Comparison of ENCODE assay signal across 10 cellular contexts in genomic region chr5:38468978-38469706, GRCh38.
DNase-seq lines count a peak whose midpoint lies in the region; ATAC-seq and TF ChIP-seq lines count a peak whose summit lies in the region.
"Had no signal": no experiment of that assay in that cellular context is flagged by ENCODE, and none has a peak within 500 bp of the region (broad histone marks: within the 10 kb centered on the region; RNA-seq: fewer than 3 reads in every experiment).

No MANE protein-coding gene starts in this region.

- H3K4me1 Mint-ChIP-seq in Calu3 (ENCODE audit: low read depth, unreplicated experiment) = no peaks in the 10 kb centered on the region
- no peaks in the 10 kb centered on the region for H3K4me1 Mint-ChIP-seq in CD4-positive, alpha-beta T cell (ENCODE audit: low read depth)

- 53% methylated on average over 18 of the region's 18 CpGs for WGBS in esophagus muscularis mucosa
- WGBS in suprapubic skin = 61% methylated on average over 18 of the region's 18 CpGs

- no peaks in the 10 kb centered on the region for H3K9me3 Mint-ChIP-seq in Calu3 (ENCODE audit: low read depth, unreplicated experiment)
- H3K9me3 Mint-ChIP-seq in CD4-positive, alpha-beta T cell = no peaks in the 10 kb centered on the region
- H3K9me3 Mint-ChIP-seq: activated T-cell treated with anti-CD3 and anti-CD28 coated beads, Interleukin-2, amount 50 U/mL, for 72 hours had no signal

- TF ChIP-seq CTCF in RWPE1 (conservative IDR thresholded peaks at IDR 0.05; ENCODE audit: low read depth) = no peak
- TF ChIP-seq CTCF in esophagus muscularis mucosa (IDR thresholded peaks at IDR 0.05) = no peak
- no peak for TF ChIP-seq CTCF in mucosa of descending colon (IDR thresholded peaks at IDR 0.05)
- no peak for TF ChIP-seq CTCF in suprapubic skin (IDR thresholded peaks at IDR 0.05)
- TF ChIP-seq CTCF in Calu3 (IDR thresholded peaks at IDR 0.05; ENCODE audit: unreplicated experiment) = no peak
- TF ChIP-seq CTCF in A673 (conservative IDR thresholded peaks at IDR 0.05; ENCODE audit: low read depth, low read length) = no peak
- no peak for TF ChIP-seq CTCF in CD4-positive, alpha-beta T cell (IDR thresholded peaks at IDR 0.05)

- H3K27me3 ChIP-seq in esophagus muscularis mucosa (no peaks in the 10 kb centered on the region), suprapubic skin (no peaks in the 10 kb centered on the region), A673 (replicated peaks; ENCODE audit: insufficient read depth, low read depth, low read length, poor library complexity) (no peaks in the 10 kb centered on the region)
- peaks cover 18% of the 10 kb centered on the region for H3K27me3 ChIP-seq in CD4-positive, alpha-beta T cell (ENCODE audit: control insufficient read depth, insufficient read depth, low read length)

- H3K4me3 Mint-ChIP-seq in Calu3 (ENCODE audit: low read depth, unreplicated experiment) = no peak overlapping the region
- no peak overlapping the region for H3K4me3 Mint-ChIP-seq in CD4-positive, alpha-beta T cell
- H3K4me3 Mint-ChIP-seq: activated T-cell treated with anti-CD3 and anti-CD28 coated beads, Interleukin-2, amount 50 U/mL, for 72 hours had no signal

- BruUV-seq in Calu3 (replicated peaks; lab: Mats Ljungman, UMichigan) = no TSS peak
- no TSS peak for BruUV-seq in A673 (replicated peaks; lab: Mats Ljungman, UMichigan)

- TF ChIP-seq EP300 in esophagus muscularis mucosa (IDR thresholded peaks at IDR 0.05) (peak; percentile 86), suprapubic skin (IDR thresholded peaks at IDR 0.05) (peak; percentile 55)

- peak overlapping the region; percentile 10 to 29 (median 18) for H3K4me3 ChIP-seq in esophagus muscularis mucosa
- H3K4me3 ChIP-seq in mucosa of descending colon = no peak overlapping the region
- H3K4me3 ChIP-seq in suprapubic skin = no peak overlapping the region
- no peak overlapping the region for H3K4me3 ChIP-seq in A673 (ENCODE audit: low read depth, low read length, poor library complexity, severe bottlenecking)

- no peaks in the 10 kb centered on the region for H3K36me3 Mint-ChIP-seq in Calu3 (ENCODE audit: insufficient read depth, unreplicated experiment)
- no peaks in the 10 kb centered on the region for H3K36me3 Mint-ChIP-seq in CD4-positive, alpha-beta T cell (ENCODE audit: low read depth)

- CTCF ChIA-PET in RWPE1 (lab: Yijun Ruan, JAX) (interaction anchor here (0.6 to 0.7 kb wide), 2 partner anchors 86 to 829 kb away, joined by 3 to 7 read pairs; no protein-coding TSS in a partner anchor), Calu3 (lab: Charles Lee) (no interaction called here), A673 (lab: Charles Lee) (no interaction called here)
- CTCF ChIA-PET in CD4-positive, alpha-beta T cell (lab: Charles Lee) = no interaction called here

- ATAC-seq in mucosa of descending colon = peak; percentile 9
- ATAC-seq in CD4-positive, alpha-beta T cell (ENCODE audit: poor library complexity) = no peak
- ATAC-seq: activated T-cell treated with anti-CD3 and anti-CD28 coated beads, Interleukin-2, amount 50 U/mL, for 72 hours had no signal

- H3K4me1 ChIP-seq in esophagus muscularis mucosa = peaks cover 62 to 70% (median 64%) of the 10 kb centered on the region in 4 donors
- H3K4me1 ChIP-seq in mucosa of descending colon (ENCODE audit: low read depth) = peaks cover 8% of the 10 kb centered on the region
- H3K4me1 ChIP-seq in suprapubic skin = peaks cover 38% of the 10 kb centered on the region
- no peaks in the 10 kb centered on the region for H3K4me1 ChIP-seq in A673 (ENCODE audit: insufficient read depth, low read length, poor library complexity, severe bottlenecking)

- POLR2A ChIA-PET in RWPE1 (lab: Yijun Ruan, JAX; ENCODE audit: low non-redundant PET) (no interaction called here), A673 (lab: Charles Lee; ENCODE audit: low non-redundant PET) (no interaction called here)
- POLR2A ChIA-PET in CD4-positive, alpha-beta T cell (lab: Charles Lee) = no interaction called here

- intact Hi-C loops in esophagus muscularis mucosa (cut with DNase I) (no loop called here), mucosa of descending colon (cut with DNase I, micrococcal nuclease) (no loop called here), Calu3 (cut with micrococcal nuclease; ENCODE audit: unreplicated experiment) (no loop called here), A673 (cut with micrococcal nuclease; ENCODE audit: unreplicated experiment) (no loop called here)
- intact Hi-C loops in CD4-positive, alpha-beta T cell (cut with DNase I, micrococcal nuclease) = no loop called here

- H3K27ac ChIP-seq in RWPE1 (peak overlapping the region; percentile 82), esophagus muscularis mucosa (replicated peaks in 1 of 4) (peak overlapping the region; percentile 75 to 83 (median 80)), suprapubic skin (peak overlapping the region; percentile 84), A673 (ENCODE audit: low read depth, low read length, poor library complexity, severe bottlenecking) (no peak overlapping the region)
- H3K27ac ChIP-seq in CD4-positive, alpha-beta T cell (ENCODE audit: low read depth, low read length) = no peak overlapping the region

- no peak for TF ChIP-seq POLR2A in esophagus muscularis mucosa (IDR thresholded peaks at IDR 0.05; ENCODE audit: low read depth)
- no peak for TF ChIP-seq POLR2A in suprapubic skin (IDR thresholded peaks at IDR 0.05)

- DNase-seq in RWPE1 (ENCODE audit: low spot score) (no peak), esophagus muscularis mucosa (ENCODE audit: extremely low spot score) (peak; percentile 92), mucosa of descending colon (peak in 2 of 3 donors; percentile 24 to 65), suprapubic skin (ENCODE audit: low spot score in 2 of 2) (no peak), Calu3 (no peak), cortex of kidney (lab: John Stamatoyannopoulos, UW) (no peak), A673 (ENCODE audit: low spot score) (no peak)
- DNase-seq in CD4-positive, alpha-beta T cell = no peak
- DNase-seq: activated T-cell treated with anti-CD3 and anti-CD28 coated beads, Interleukin-2, amount 50 U/mL, for 72 hours; NCI-H1092 treated with DMSO at 0.1 percent for 48 hours had no signal

- no peak overlapping the region for H3K27ac Mint-ChIP-seq in Calu3 (ENCODE audit: unreplicated experiment)
- no peak overlapping the region for H3K27ac Mint-ChIP-seq in CD4-positive, alpha-beta T cell
- H3K27ac Mint-ChIP-seq: activated T-cell treated with anti-CD3 and anti-CD28 coated beads, Interleukin-2, amount 50 U/mL, for 72 hours had no signal

- no peaks in the 10 kb centered on the region for H3K27me3 Mint-ChIP-seq in Calu3 (ENCODE audit: unreplicated experiment)
- H3K27me3 Mint-ChIP-seq in CD4-positive, alpha-beta T cell = peaks cover 52% of the 10 kb centered on the region

- H3K9me3 ChIP-seq in esophagus muscularis mucosa (no peaks in the 10 kb centered on the region), mucosa of descending colon (no peaks in the 10 kb centered on the region), suprapubic skin (no peaks in the 10 kb centered on the region), A673 (ENCODE audit: low read depth, low read length, poor library complexity, severe bottlenecking) (no peaks in the 10 kb centered on the region)
- no peaks in the 10 kb centered on the region for H3K9me3 ChIP-seq in CD4-positive, alpha-beta T cell (ENCODE audit: control insufficient read depth, low read length)

- no peaks in the 10 kb centered on the region for H3K36me3 ChIP-seq in esophagus muscularis mucosa
- no peaks in the 10 kb centered on the region for H3K36me3 ChIP-seq in mucosa of descending colon (ENCODE audit: low read depth)
- H3K36me3 ChIP-seq in suprapubic skin = no peaks in the 10 kb centered on the region
- H3K36me3 ChIP-seq in A673 (ENCODE audit: insufficient read depth, low read length, poor library complexity, severe bottlenecking) = peaks cover 4% of the 10 kb centered on the region

Comparison
In these comparisons a context has a peak if more than half of its experiments do, and no peak if none do; other contexts are left out.
1. DNase-seq: peak in esophagus muscularis mucosa (single experiment) and mucosa of descending colon (2 of 3); none in RWPE1 (single experiment), suprapubic skin (0 of 2), Calu3 (single experiment), cortex of kidney (single experiment), A673 (single experiment) and CD4-positive, alpha-beta T cell (0 of 10).
2. H3K27ac ChIP-seq: peak in RWPE1 (single experiment), esophagus muscularis mucosa (4 of 4) and suprapubic skin (single experiment); none in A673 (single experiment) and CD4-positive, alpha-beta T cell (single experiment).
3. H3K4me3 ChIP-seq: peak in esophagus muscularis mucosa (4 of 4); none in mucosa of descending colon (single experiment), suprapubic skin (single experiment) and A673 (single experiment).